22 cellular contexts compared by ENCODE assay signal in genomic region chr3:121720163-121720562, GRCh38. TPM values are rescaled to one million over a fixed set of nuclear protein-coding genes. Genes with fewer than 3 reads are reported as not detected.
DNase-seq lines count a peak whose midpoint lies in the region; ATAC-seq and TF ChIP-seq lines count a peak whose summit lies in the region.
"Had no signal": no experiment of that assay in that cellular context is flagged by ENCODE, and none has a peak within 500 bp of the region (broad histone marks: within the 10 kb centered on the region; RNA-seq: fewer than 3 reads in every experiment).

No MANE protein-coding gene starts in this region.

- peak in 3 of 4 donors; percentile 44 to 57 (median 51) for ATAC-seq in heart left ventricle
- ATAC-seq in omental fat pad (ENCODE audit: low FRiP score): no peak
- no peak for ATAC-seq in HG02759 (IDR thresholded peaks at IDR 0.05; ENCODE audit: unreplicated experiment)
- ATAC-seq: A549 had no signal

- no peak overlapping the region for H3K27ac Mint-ChIP-seq in Caco-2 (ENCODE audit: unreplicated experiment)

- H3K4me2 ChIP-seq in OCI-LY7 (ENCODE audit: low read length): no peak overlapping the region
- H3K4me2 ChIP-seq: A549 had no signal

- H3K79me2 ChIP-seq in OCI-LY7 (ENCODE audit: insufficient read depth, low read depth, low read length): no peaks in the 10 kb centered on the region

- no peak overlapping the region for H3K4me3 Mint-ChIP-seq in Caco-2 (ENCODE audit: unreplicated experiment)
- H3K4me3 Mint-ChIP-seq: CD8-positive, alpha-beta memory T cell had no signal

- H3K4me1 ChIP-seq in heart left ventricle: peaks cover 0 to 5% (median 0%) of the 10 kb centered on the region in 12 donors
- H3K4me1 ChIP-seq in right atrium auricular region: no peaks in the 10 kb centered on the region
- no peaks in the 10 kb centered on the region for H3K4me1 ChIP-seq in Caco-2
- peaks cover 4% of the 10 kb centered on the region for H3K4me1 ChIP-seq in OCI-LY7 (ENCODE audit: insufficient read depth, low read length, poor library complexity, severe bottlenecking)

- intact Hi-C loops in heart left ventricle (cut with DNase I): loop anchor here in 1 of 10 donors (10.0 kb wide), 1 partner anchor 55 kb away; the partner anchor contains the start of gene HCLS1
- intact Hi-C loops in Caco-2 (cut with micrococcal nuclease; ENCODE audit: unreplicated experiment): no loop called here
- intact Hi-C loops in OCI-LY7 (cut with micrococcal nuclease; ENCODE audit: unreplicated experiment): no loop called here

- H3K36me3 ChIP-seq in heart left ventricle (peaks cover 0 to 100% (median 100%) of the 10 kb centered on the region in 9 donors), right atrium auricular region (peaks cover 93% of the 10 kb centered on the region), Caco-2 (ENCODE audit: control insufficient read depth, insufficient read depth, low read length) (peaks cover 1% of the 10 kb centered on the region), OCI-LY7 (ENCODE audit: insufficient read depth, low read length) (peaks cover 76% of the 10 kb centered on the region)

- TF ChIP-seq CTCF in heart left ventricle (IDR thresholded peaks at IDR 0.05) (no peak), right atrium auricular region (IDR thresholded peaks at IDR 0.05) (no peak), Caco-2 (IDR thresholded peaks at IDR 0.05; ENCODE audit: insufficient read depth in 1 of 2, low read depth in 1 of 2, low read length in 1 of 2, severe bottlenecking in 1 of 2, unreplicated experiment in 1 of 2) (no peak), OCI-LY7 (conservative IDR thresholded peaks at IDR 0.05; ENCODE audit: low read length) (no peak), omental fat pad (IDR thresholded peaks at IDR 0.05) (no peak)

- no peaks in the 10 kb centered on the region for H3K27me3 ChIP-seq in heart left ventricle
- H3K27me3 ChIP-seq in right atrium auricular region: no peaks in the 10 kb centered on the region
- no peaks in the 10 kb centered on the region for H3K27me3 ChIP-seq in Caco-2 (replicated peaks; ENCODE audit: control insufficient read depth, insufficient read depth, low read length)

- H3K4me1 Mint-ChIP-seq in Caco-2 (ENCODE audit: low read depth, unreplicated experiment): no peaks in the 10 kb centered on the region

- BruUV-seq in Caco-2 (replicated peaks; lab: Mats Ljungman, UMichigan): TSS peak; percentile 13
- BruUV-seq in OCI-LY7 (replicated peaks; lab: Mats Ljungman, UMichigan): TSS peak; percentile 44

- H4K20me1 ChIP-seq in OCI-LY7 (ENCODE audit: insufficient read depth, low read length): no peaks in the 10 kb centered on the region

- POLR2A ChIA-PET in Caco-2 (lab: Charles Lee): no interaction called here
- POLR2A ChIA-PET in OCI-LY7 (lab: Charles Lee): interaction anchor here (1.2 to 1.3 kb wide), 3 partner anchors 8 to 23 kb away, joined by 4 read pairs; no protein-coding TSS in a partner anchor

- peaks cover 0 to 5% (median 0%) of the 10 kb centered on the region in 12 donors for H3K9me3 ChIP-seq in heart left ventricle
- no peaks in the 10 kb centered on the region for H3K9me3 ChIP-seq in right atrium auricular region
- H3K9me3 ChIP-seq in Caco-2: no peaks in the 10 kb centered on the region
- no peaks in the 10 kb centered on the region for H3K9me3 ChIP-seq in OCI-LY7 (ENCODE audit: low read length)
- H3K9me3 ChIP-seq: A549 had no signal

- CTCF ChIA-PET in Caco-2 (lab: Charles Lee) (no interaction called here), OCI-LY7 (lab: Charles Lee; ENCODE audit: unreplicated experiment) (no interaction called here)

- H3K4me3 ChIP-seq in heart left ventricle (no peak overlapping the region), right atrium auricular region (no peak overlapping the region), Caco-2 (ENCODE audit: low read depth, low read length) (no peak overlapping the region), OCI-LY7 (ENCODE audit: low read depth, low read length, poor library complexity, severe bottlenecking) (no peak overlapping the region)
- H3K4me3 ChIP-seq: A549 had no signal

- no peaks in the 10 kb centered on the region for H3K27me3 Mint-ChIP-seq in Caco-2 (ENCODE audit: insufficient read depth, unreplicated experiment)
- H3K27me3 Mint-ChIP-seq: CD8-positive, alpha-beta memory T cell had no signal

- DNase-seq in heart left ventricle (no peak), right atrium auricular region (ENCODE audit: low spot score) (no peak), Caco-2 (no peak), OCI-LY7 (ENCODE audit: low spot score) (no peak), myocyte (ENCODE audit: low read depth) (peak; percentile 27), omental fat pad (ENCODE audit: low spot score) (no peak)
- DNase-seq: C1 segment of cervical spinal cord; Calu3; CD8-positive, alpha-beta memory T cell; DMS79 treated with DMSO at 0.1 percent for 48 hours; GF-D8; KBM-7; MM.1S; NCI-H1417; NCI-H1694; NCI-H2029 treated with DMSO at 0.1 percent for 48 hours; NCI-H2227 treated with DMSO at 0.1 percent for 48 hours; NCI-H526 treated with DMSO at 0.1 percent for 48 hours; SHP77 treated with DMSO at 0.1 percent for 48 hours had no signal

- TF ChIP-seq POLR2A in heart left ventricle (IDR thresholded peaks at IDR 0.05): no peak

- peak overlapping the region in 2 of 12 donors; percentile 1 to 18 for H3K27ac ChIP-seq in heart left ventricle
- H3K27ac ChIP-seq in right atrium auricular region: no peak overlapping the region
- H3K27ac ChIP-seq in OCI-LY7 (ENCODE audit: low read depth, low read length, poor library complexity, severe bottlenecking): no peak overlapping the region
- H3K27ac ChIP-seq: A549, RWPE1 had no signal

- no peaks in the 10 kb centered on the region for H3K9me2 ChIP-seq in OCI-LY7 (ENCODE audit: insufficient read depth, low read length)

- H2AFZ ChIP-seq in OCI-LY7 (ENCODE audit: low read length): no peak overlapping the region

- no peaks in the 10 kb centered on the region for H3K9me3 Mint-ChIP-seq in Caco-2 (ENCODE audit: unreplicated experiment)
- H3K9me3 Mint-ChIP-seq: CD8-positive, alpha-beta memory T cell had no signal

- H3K36me3 Mint-ChIP-seq in Caco-2 (ENCODE audit: insufficient read depth, unreplicated experiment): peaks cover 64% of the 10 kb centered on the region

RNA-seq across cellular contexts. Expression of gene GOLGB1, which starts 29.4 kb away (rescaled TPM):
- 10 to 100 TPM; 28.5 to 90.9 (median 44.9) TPM for total RNA-seq in heart left ventricle
- polyA plus RNA-seq in heart left ventricle: 10 to 100 TPM; 14.4 to 21.4 TPM
- total RNA-seq in right atrium auricular region: 10 to 100 TPM; 44.1 to 49.6 TPM
- 31.5 and 34.3 TPM in 2 replicates for total RNA-seq in Caco-2 (2022)
- total RNA-seq in OCI-LY7 (2014; rRNA removed; shearing (Covaris generic)): 11.5 and 15.4 TPM in 2 replicates
- total RNA-seq in OCI-LY7 (2022): 30.3 and 32.1 TPM in 2 replicates
- total RNA-seq in myocyte: 47.5 and 48.1 TPM in 2 replicates
- polyA plus RNA-seq in myocyte (2012): 13.2 TPM
- total RNA-seq in omental fat pad: 10 to 100 TPM; 56.6 to 68.5 (median 57.5) TPM

RNA-seq across cellular contexts. Expression of gene HCLS1, which starts 59.5 kb away (rescaled TPM):
- total RNA-seq in heart left ventricle: 10 to 100 TPM in 7 of 9 donors, 1 to 10 TPM in 2; 7.4 to 72.4 (median 10.6) TPM
- polyA plus RNA-seq in heart left ventricle: 10 to 100 TPM in 1 of 2 donors, 1 to 10 TPM in 1; 8.9 to 18.0 TPM
- total RNA-seq in right atrium auricular region: 10 to 100 TPM in 1 of 2 donors, 1 to 10 TPM in 1; 9.6 to 26.1 TPM
- total RNA-seq in Caco-2 (2022): 0.45 and 1.00 TPM in 2 replicates
- 124 and 167 TPM in 2 replicates for total RNA-seq in OCI-LY7 (2014; rRNA removed; shearing (Covaris generic))
- total RNA-seq in OCI-LY7 (2022): 235 and 241 TPM in 2 replicates
- 0.31 TPM in 1 of 2 replicates, not detected in the other for total RNA-seq in myocyte
- polyA plus RNA-seq in myocyte (2012): 0.11 TPM
- 100 to 1,000 TPM in 3 of 4 donors, 10 to 100 TPM in 1; 61.5 to 164 (median 132) TPM for total RNA-seq in omental fat pad

Comparison
In these comparisons a context has a peak if more than half of its experiments do, and no peak if none do; other contexts are left out.
1. ATAC-seq: peak in heart left ventricle (3 of 4); none in omental fat pad (single experiment) and HG02759 (single experiment).